1 cellular context compared by ENCODE assay signal in the genomic region with DNA sequence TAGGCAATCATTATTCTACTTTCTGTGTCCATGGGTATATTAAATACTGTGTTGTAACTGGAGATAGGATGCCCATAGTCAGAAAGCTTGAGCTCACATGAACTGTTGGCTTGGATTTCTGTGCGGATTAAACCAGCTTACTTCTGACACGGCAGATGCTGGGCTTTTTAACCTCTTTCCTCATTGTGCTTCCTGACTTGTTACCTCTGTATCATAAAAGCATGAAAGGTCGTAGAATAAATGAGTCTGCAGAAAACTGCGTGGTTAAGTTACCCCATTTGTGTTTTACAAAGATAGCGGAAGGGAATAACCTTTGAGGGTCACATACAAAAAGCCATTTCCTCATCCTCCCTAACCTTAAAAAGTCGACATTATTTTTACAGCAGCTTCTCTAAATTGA.
TF ChIP-seq lines count a peak whose summit lies in the region.

No MANE protein-coding gene starts in this region.

TF ChIP-seq in HepG2, 621 proteins besides CTCF, POLR2A, EP300 and RAD21 (continued from another document):
- TF ChIP-seq GTF3A (CRISPR knock-in tag; conservative IDR thresholded peaks at IDR 0.05): no peak
TF ChIP-seq in HepG2: peak in this region for 0.
